ENCODE assay signal across 8 cellular contexts in the genomic region with DNA sequence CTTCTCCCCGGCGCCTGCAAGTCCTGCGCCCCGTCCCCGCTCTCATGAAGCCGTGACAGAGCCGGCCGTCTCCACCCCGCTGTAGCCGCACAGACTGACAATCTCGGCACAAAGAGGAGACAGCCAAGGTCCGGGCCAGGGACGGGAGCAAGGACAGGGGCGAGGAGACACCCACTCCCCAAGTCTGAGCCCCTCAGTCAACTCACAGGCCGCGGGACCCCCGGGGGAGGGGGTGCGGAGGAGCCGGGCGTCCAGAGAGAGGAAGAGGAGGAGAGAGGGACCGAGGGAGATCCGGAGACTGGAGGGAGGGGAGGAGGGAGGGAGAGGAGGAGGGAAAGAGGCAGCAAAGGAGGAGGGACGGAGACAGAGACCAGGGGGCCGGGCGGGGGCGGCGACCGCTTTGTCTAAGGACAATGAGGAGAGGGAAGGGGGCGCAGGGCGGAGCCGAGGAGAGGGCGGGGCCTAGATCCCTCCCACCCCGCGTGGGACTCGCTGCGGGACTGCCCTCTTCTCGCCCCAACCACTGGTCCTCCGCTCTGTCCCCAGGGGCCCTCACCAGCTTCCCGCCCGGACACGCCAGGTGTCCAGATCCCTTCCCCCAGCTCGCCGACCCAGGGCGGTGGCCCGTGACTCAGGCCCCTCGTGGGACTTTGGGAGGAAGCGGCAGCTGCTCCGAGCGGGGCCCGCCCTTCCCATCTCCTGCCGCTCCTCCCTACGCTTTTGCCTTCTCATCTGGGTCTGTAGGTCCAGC. TPM values are rescaled to one million over a fixed set of nuclear protein-coding genes. Genes with fewer than 3 reads are reported as not detected.
DNase-seq lines count a peak whose midpoint lies in the region; ATAC-seq, FAIRE-seq and TF ChIP-seq lines count a peak whose summit lies in the region.

No MANE protein-coding gene starts in this region.

- H3K36me3 Mint-ChIP-seq in activated T-helper 2 cell treated with anti-CD3 and anti-CD28 coated beads, Interferon-gamma antibody, Interleukin-2, Interleukin-4, amounts not matched to agents 10 μg/mL and 5 μg/mL and 100 μg/mL, durations not matched to agents 14 hours and 24 hours and 36 hours (ENCODE audit: low read depth), result peaks cover 46% of the 10 kb centered on the region
- peaks cover 13% of the 10 kb centered on the region for H3K36me3 Mint-ChIP-seq in nephron progenitor cell (ENCODE audit: low read depth)

- H3K9me2 ChIP-seq in Karpas-422 (replicated peaks; ENCODE audit: insufficient read depth, low read length), result no peaks in the 10 kb centered on the region

- peak overlapping the region; percentile 96 for H3K9ac ChIP-seq in Karpas-422 (ENCODE audit: low read length)

- H2AFZ ChIP-seq in Karpas-422 (ENCODE audit: low read length), result no peak overlapping the region; the same call in 1 of the 2 replicates

- peaks cover 33% of the 10 kb centered on the region for H3K4me1 Mint-ChIP-seq in activated T-helper 2 cell treated with anti-CD3 and anti-CD28 coated beads, Interferon-gamma antibody, Interleukin-2, Interleukin-4, amounts not matched to agents 10 μg/mL and 5 μg/mL and 100 μg/mL, durations not matched to agents 14 hours and 24 hours and 36 hours (ENCODE audit: low read depth)
- H3K4me1 Mint-ChIP-seq in nephron progenitor cell, result peaks cover 86% of the 10 kb centered on the region
- peaks cover 42% of the 10 kb centered on the region for H3K4me1 Mint-ChIP-seq in stimulated activated naive CD8-positive, alpha-beta T cell treated with anti-CD3 and anti-CD28 coated beads, Interleukin-15, amount 100 ng/mL, for 72 hours

- DNase-seq in DMS114 treated with DMSO at 0.1 percent for 48 hours (lab: John Stamatoyannopoulos, UW; ENCODE audit: unreplicated experiment) (peak; percentile 83), Karpas-422 (peak; percentile 99), RCC 7860 (ENCODE audit: low spot score) (peak; percentile 94), fibroblast of pulmonary artery (ENCODE audit: low read depth) (peak; percentile 98), nephron progenitor cell (peak; percentile 92)
- peak; percentile 79 for DNase-seq in activated T-helper 2 cell treated with anti-CD3 and anti-CD28 coated beads, Interferon-gamma antibody, Interleukin-2, Interleukin-4, amounts not matched to agents 10 μg/mL and 5 μg/mL and 100 μg/mL, durations not matched to agents 14 hours and 24 hours and 36 hours (ENCODE audit: low spot score)
- peak; percentile 65 to 77 for DNase-seq in stimulated activated naive CD8-positive, alpha-beta T cell treated with anti-CD3 and anti-CD28 coated beads, Interleukin-15, amount 100 ng/mL, for 72 hours

- H3K79me2 ChIP-seq in Karpas-422 (ENCODE audit: low read length), result peaks cover 52% of the 10 kb centered on the region

- peaks cover 8% of the 10 kb centered on the region; the same call in 1 of the 2 replicates for H4K20me1 ChIP-seq in Karpas-422 (ENCODE audit: insufficient read depth, low read depth, low read length)

- no peaks in the 10 kb centered on the region for H3K9me3 Mint-ChIP-seq in activated T-helper 2 cell treated with anti-CD3 and anti-CD28 coated beads, Interferon-gamma antibody, Interleukin-2, Interleukin-4, amounts not matched to agents 10 μg/mL and 5 μg/mL and 100 μg/mL, durations not matched to agents 14 hours and 24 hours and 36 hours
- no peaks in the 10 kb centered on the region for H3K9me3 Mint-ChIP-seq in nephron progenitor cell
- no peaks in the 10 kb centered on the region for H3K9me3 Mint-ChIP-seq in stimulated activated naive CD8-positive, alpha-beta T cell treated with anti-CD3 and anti-CD28 coated beads, Interleukin-15, amount 100 ng/mL, for 72 hours

- H3K4me1 ChIP-seq in Karpas-422 (ENCODE audit: low read length), result peaks cover 63% of the 10 kb centered on the region

- no peaks in the 10 kb centered on the region for H3K27me3 Mint-ChIP-seq in activated T-helper 2 cell treated with anti-CD3 and anti-CD28 coated beads, Interferon-gamma antibody, Interleukin-2, Interleukin-4, amounts not matched to agents 10 μg/mL and 5 μg/mL and 100 μg/mL, durations not matched to agents 14 hours and 24 hours and 36 hours (ENCODE audit: low read depth)
- H3K27me3 Mint-ChIP-seq in nephron progenitor cell (ENCODE audit: low read depth, poor library complexity), result no peaks in the 10 kb centered on the region
- no peaks in the 10 kb centered on the region for H3K27me3 Mint-ChIP-seq in stimulated activated naive CD8-positive, alpha-beta T cell treated with anti-CD3 and anti-CD28 coated beads, Interleukin-15, amount 100 ng/mL, for 72 hours

- H3K36me3 ChIP-seq in Karpas-422 (ENCODE audit: insufficient read depth, low read length), result peaks cover 3% of the 10 kb centered on the region

- H3K27ac Mint-ChIP-seq in activated T-helper 2 cell treated with anti-CD3 and anti-CD28 coated beads, Interferon-gamma antibody, Interleukin-2, Interleukin-4, amounts not matched to agents 10 μg/mL and 5 μg/mL and 100 μg/mL, durations not matched to agents 14 hours and 24 hours and 36 hours, result peak overlapping the region; percentile 93
- peak overlapping the region; percentile 95 for H3K27ac Mint-ChIP-seq in nephron progenitor cell
- H3K27ac Mint-ChIP-seq in stimulated activated naive CD8-positive, alpha-beta T cell treated with anti-CD3 and anti-CD28 coated beads, Interleukin-15, amount 100 ng/mL, for 72 hours, result peak overlapping the region; percentile 48 to 91

- no peaks in the 10 kb centered on the region for H3K27me3 ChIP-seq in Karpas-422 (ENCODE audit: low read length)

- peak overlapping the region; percentile 97 for H3K4me3 Mint-ChIP-seq in activated T-helper 2 cell treated with anti-CD3 and anti-CD28 coated beads, Interferon-gamma antibody, Interleukin-2, Interleukin-4, amounts not matched to agents 10 μg/mL and 5 μg/mL and 100 μg/mL, durations not matched to agents 14 hours and 24 hours and 36 hours (ENCODE audit: low read depth)
- H3K4me3 Mint-ChIP-seq in nephron progenitor cell, result peak overlapping the region; percentile 93
- H3K4me3 Mint-ChIP-seq in stimulated activated naive CD8-positive, alpha-beta T cell treated with anti-CD3 and anti-CD28 coated beads, Interleukin-15, amount 100 ng/mL, for 72 hours, result peak overlapping the region; percentile 86 to 94

- intact Hi-C loops in activated T-helper 2 cell treated with anti-CD3 and anti-CD28 coated beads, Interferon-gamma antibody, Interleukin-2, Interleukin-4, amounts not matched to agents 10 μg/mL and 5 μg/mL and 100 μg/mL, durations not matched to agents 14 hours and 24 hours and 36 hours (cut with micrococcal nuclease), result loop anchor here (1.0 to 5.0 kb wide), 3 partner anchors 30 to 965 kb away; a partner anchor contains a TSS

- peak overlapping the region; percentile 80 for H3K4me3 ChIP-seq in Karpas-422 (ENCODE audit: low read length)
- H3K4me3 ChIP-seq in fibroblast of pulmonary artery (replicated peaks; ENCODE audit: low read depth, low read length), result peak overlapping the region; percentile 88

- FAIRE-seq in RCC 7860 (lab: Jason Lieb, UNC), result peak; percentile 79

- no peaks in the 10 kb centered on the region for H3K9me3 ChIP-seq in Karpas-422 (ENCODE audit: low read length)

- TF ChIP-seq CTCF in fibroblast of pulmonary artery (IDR thresholded peaks at IDR 0.05; ENCODE audit: low read length, missing control alignments) (no peak), nephron progenitor cell (IDR thresholded peaks at IDR 0.05) (no peak)

- peak; percentile 31 for ATAC-seq in GM21717 (IDR thresholded peaks at IDR 0.05; ENCODE audit: unreplicated experiment)
- ATAC-seq in stimulated activated naive CD8-positive, alpha-beta T cell treated with anti-CD3 and anti-CD28 coated beads, Interleukin-15, amount 100 ng/mL, for 72 hours, result peak; percentile 23

- peak overlapping the region; percentile 97 for H3K4me2 ChIP-seq in Karpas-422 (ENCODE audit: low read depth, low read length, poor library complexity, severe bottlenecking)

- H3K27ac ChIP-seq in Karpas-422 (ENCODE audit: low read length), result peak overlapping the region; percentile 98

RNA-seq across cellular contexts. Expression of a gene that starts 0.6 kb away (rescaled TPM):
- total RNA-seq in Karpas-422 (2014; rRNA removed; shearing (Covaris generic); ENCODE audit: low replicate concordance), result 69.8 and 75.3 TPM in 2 replicates
- total RNA-seq in activated T-helper 2 cell treated with anti-CD3 and anti-CD28 coated beads, Interferon-gamma antibody, Interleukin-2, Interleukin-4, amounts not matched to agents 10 μg/mL and 5 μg/mL and 100 μg/mL, durations not matched to agents 14 hours and 24 hours and 36 hours, result 137 and 144 TPM in 2 replicates

RNA-seq across cellular contexts. Expression of a gene that starts 3.7 kb away (rescaled TPM):
- 16.9 and 38.1 TPM in 2 replicates for total RNA-seq in Karpas-422 (2014; rRNA removed; shearing (Covaris generic); ENCODE audit: low replicate concordance)
- total RNA-seq in activated T-helper 2 cell treated with anti-CD3 and anti-CD28 coated beads, Interferon-gamma antibody, Interleukin-2, Interleukin-4, amounts not matched to agents 10 μg/mL and 5 μg/mL and 100 μg/mL, durations not matched to agents 14 hours and 24 hours and 36 hours, result 23.1 and 24.2 TPM in 2 replicates

RNA-seq across cellular contexts. Expression of a gene that starts 14.3 kb away (rescaled TPM):
- 26.5 and 36.1 TPM in 2 replicates for total RNA-seq in Karpas-422 (2014; rRNA removed; shearing (Covaris generic); ENCODE audit: low replicate concordance)
- total RNA-seq in activated T-helper 2 cell treated with anti-CD3 and anti-CD28 coated beads, Interferon-gamma antibody, Interleukin-2, Interleukin-4, amounts not matched to agents 10 μg/mL and 5 μg/mL and 100 μg/mL, durations not matched to agents 14 hours and 24 hours and 36 hours, result 48.4 and 48.5 TPM in 2 replicates

RNA-seq across cellular contexts. Expression of a gene that starts 30.0 kb away (rescaled TPM):
- 9.4 and 11.0 TPM in 2 replicates for total RNA-seq in Karpas-422 (2014; rRNA removed; shearing (Covaris generic); ENCODE audit: low replicate concordance)
- 88.3 and 96.6 TPM in 2 replicates for total RNA-seq in activated T-helper 2 cell treated with anti-CD3 and anti-CD28 coated beads, Interferon-gamma antibody, Interleukin-2, Interleukin-4, amounts not matched to agents 10 μg/mL and 5 μg/mL and 100 μg/mL, durations not matched to agents 14 hours and 24 hours and 36 hours

RNA-seq across cellular contexts. Expression of a gene that starts 33.1 kb away (rescaled TPM):
- total RNA-seq in Karpas-422 (2014; rRNA removed; shearing (Covaris generic); ENCODE audit: low replicate concordance), result 403 and 427 TPM in 2 replicates
- 1,115 and 1,128 TPM in 2 replicates for total RNA-seq in activated T-helper 2 cell treated with anti-CD3 and anti-CD28 coated beads, Interferon-gamma antibody, Interleukin-2, Interleukin-4, amounts not matched to agents 10 μg/mL and 5 μg/mL and 100 μg/mL, durations not matched to agents 14 hours and 24 hours and 36 hours

Comparison
In these comparisons a context has a peak if more than half of its experiments do, and no peak if none do; other contexts are left out.
1. Peak in every context shown above with its lines: DNase-seq, ATAC-seq, H3K4me3 ChIP-seq and H3K27ac ChIP-seq.